ENCODE assay signal across 1 cellular context in genomic region chr1:207823880-207824566, GRCh38.
TF ChIP-seq lines count a peak whose summit lies in the region.

No MANE protein-coding gene starts in this region.

TF ChIP-seq in K562, 482 proteins besides CTCF, POLR2A, EP300 and RAD21 (continued from another document and continues in another):
- TF ChIP-seq ZBTB49 (CRISPR knock-in tag; IDR thresholded peaks at IDR 0.05; ENCODE audit: borderline replicate concordance) = no peak
- TF ChIP-seq, protein P1, sequence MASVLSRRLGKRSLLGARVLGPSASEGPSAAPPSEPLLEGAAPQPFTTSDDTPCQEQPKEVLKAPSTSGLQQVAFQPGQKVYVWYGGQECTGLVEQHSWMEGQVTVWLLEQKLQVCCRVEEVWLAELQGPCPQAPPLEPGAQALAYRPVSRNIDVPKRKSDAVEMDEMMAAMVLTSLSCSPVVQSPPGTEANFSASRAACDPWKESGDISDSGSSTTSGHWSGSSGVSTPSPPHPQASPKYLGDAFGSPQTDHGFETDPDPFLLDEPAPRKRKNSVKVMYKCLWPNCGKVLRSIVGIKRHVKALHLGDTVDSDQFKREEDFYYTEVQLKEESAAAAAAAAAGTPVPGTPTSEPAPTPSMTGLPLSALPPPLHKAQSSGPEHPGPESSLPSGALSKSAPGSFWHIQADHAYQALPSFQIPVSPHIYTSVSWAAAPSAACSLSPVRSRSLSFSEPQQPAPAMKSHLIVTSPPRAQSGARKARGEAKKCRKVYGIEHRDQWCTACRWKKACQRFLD (CRISPR knock-in tag; IDR thresholded peaks at IDR 0.05) = peak; percentile 32; the same call in 1 of the 2 replicates
- TF ChIP-seq PYGO2 (tag; IDR thresholded peaks at IDR 0.05) = peak; percentile 79
- peak in 1 of 3 experiments; percentile 59; a peak in 2 of 6 replicates for TF ChIP-seq ZBTB11 (CRISPR knock-in tag; IDR thresholded peaks at IDR 0.05)
- TF ChIP-seq HEY1 (CRISPR knock-in tag; IDR thresholded peaks at IDR 0.05; ENCODE audit: borderline replicate concordance) = 0 out of 2 replicates have a peak, but pooled peaks have one; percentile 70
- TF ChIP-seq, protein P2, sequence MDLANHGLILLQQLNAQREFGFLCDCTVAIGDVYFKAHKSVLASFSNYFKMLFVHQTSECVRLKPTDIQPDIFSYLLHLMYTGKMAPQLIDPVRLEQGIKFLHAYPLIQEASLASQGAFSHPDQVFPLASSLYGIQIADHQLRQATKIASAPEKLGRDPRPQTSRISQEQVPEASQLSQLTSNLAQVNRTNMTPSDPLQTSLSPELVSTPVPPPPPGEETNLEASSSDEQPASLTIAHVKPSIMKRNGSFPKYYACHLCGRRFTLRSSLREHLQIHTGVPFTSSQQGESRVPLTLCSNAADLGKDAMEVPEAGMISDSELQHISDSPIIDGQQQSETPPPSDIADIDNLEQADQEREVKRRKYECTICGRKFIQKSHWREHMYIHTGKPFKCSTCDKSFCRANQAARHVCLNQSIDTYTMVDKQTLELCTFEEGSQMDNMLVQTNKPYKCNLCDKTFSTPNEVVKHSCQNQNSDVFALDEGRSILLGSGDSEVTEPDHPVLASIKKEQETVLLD (IDR thresholded peaks at IDR 0.05) = peak; percentile 22; the same call in 1 of the 2 replicates
- TF ChIP-seq, protein P3, sequence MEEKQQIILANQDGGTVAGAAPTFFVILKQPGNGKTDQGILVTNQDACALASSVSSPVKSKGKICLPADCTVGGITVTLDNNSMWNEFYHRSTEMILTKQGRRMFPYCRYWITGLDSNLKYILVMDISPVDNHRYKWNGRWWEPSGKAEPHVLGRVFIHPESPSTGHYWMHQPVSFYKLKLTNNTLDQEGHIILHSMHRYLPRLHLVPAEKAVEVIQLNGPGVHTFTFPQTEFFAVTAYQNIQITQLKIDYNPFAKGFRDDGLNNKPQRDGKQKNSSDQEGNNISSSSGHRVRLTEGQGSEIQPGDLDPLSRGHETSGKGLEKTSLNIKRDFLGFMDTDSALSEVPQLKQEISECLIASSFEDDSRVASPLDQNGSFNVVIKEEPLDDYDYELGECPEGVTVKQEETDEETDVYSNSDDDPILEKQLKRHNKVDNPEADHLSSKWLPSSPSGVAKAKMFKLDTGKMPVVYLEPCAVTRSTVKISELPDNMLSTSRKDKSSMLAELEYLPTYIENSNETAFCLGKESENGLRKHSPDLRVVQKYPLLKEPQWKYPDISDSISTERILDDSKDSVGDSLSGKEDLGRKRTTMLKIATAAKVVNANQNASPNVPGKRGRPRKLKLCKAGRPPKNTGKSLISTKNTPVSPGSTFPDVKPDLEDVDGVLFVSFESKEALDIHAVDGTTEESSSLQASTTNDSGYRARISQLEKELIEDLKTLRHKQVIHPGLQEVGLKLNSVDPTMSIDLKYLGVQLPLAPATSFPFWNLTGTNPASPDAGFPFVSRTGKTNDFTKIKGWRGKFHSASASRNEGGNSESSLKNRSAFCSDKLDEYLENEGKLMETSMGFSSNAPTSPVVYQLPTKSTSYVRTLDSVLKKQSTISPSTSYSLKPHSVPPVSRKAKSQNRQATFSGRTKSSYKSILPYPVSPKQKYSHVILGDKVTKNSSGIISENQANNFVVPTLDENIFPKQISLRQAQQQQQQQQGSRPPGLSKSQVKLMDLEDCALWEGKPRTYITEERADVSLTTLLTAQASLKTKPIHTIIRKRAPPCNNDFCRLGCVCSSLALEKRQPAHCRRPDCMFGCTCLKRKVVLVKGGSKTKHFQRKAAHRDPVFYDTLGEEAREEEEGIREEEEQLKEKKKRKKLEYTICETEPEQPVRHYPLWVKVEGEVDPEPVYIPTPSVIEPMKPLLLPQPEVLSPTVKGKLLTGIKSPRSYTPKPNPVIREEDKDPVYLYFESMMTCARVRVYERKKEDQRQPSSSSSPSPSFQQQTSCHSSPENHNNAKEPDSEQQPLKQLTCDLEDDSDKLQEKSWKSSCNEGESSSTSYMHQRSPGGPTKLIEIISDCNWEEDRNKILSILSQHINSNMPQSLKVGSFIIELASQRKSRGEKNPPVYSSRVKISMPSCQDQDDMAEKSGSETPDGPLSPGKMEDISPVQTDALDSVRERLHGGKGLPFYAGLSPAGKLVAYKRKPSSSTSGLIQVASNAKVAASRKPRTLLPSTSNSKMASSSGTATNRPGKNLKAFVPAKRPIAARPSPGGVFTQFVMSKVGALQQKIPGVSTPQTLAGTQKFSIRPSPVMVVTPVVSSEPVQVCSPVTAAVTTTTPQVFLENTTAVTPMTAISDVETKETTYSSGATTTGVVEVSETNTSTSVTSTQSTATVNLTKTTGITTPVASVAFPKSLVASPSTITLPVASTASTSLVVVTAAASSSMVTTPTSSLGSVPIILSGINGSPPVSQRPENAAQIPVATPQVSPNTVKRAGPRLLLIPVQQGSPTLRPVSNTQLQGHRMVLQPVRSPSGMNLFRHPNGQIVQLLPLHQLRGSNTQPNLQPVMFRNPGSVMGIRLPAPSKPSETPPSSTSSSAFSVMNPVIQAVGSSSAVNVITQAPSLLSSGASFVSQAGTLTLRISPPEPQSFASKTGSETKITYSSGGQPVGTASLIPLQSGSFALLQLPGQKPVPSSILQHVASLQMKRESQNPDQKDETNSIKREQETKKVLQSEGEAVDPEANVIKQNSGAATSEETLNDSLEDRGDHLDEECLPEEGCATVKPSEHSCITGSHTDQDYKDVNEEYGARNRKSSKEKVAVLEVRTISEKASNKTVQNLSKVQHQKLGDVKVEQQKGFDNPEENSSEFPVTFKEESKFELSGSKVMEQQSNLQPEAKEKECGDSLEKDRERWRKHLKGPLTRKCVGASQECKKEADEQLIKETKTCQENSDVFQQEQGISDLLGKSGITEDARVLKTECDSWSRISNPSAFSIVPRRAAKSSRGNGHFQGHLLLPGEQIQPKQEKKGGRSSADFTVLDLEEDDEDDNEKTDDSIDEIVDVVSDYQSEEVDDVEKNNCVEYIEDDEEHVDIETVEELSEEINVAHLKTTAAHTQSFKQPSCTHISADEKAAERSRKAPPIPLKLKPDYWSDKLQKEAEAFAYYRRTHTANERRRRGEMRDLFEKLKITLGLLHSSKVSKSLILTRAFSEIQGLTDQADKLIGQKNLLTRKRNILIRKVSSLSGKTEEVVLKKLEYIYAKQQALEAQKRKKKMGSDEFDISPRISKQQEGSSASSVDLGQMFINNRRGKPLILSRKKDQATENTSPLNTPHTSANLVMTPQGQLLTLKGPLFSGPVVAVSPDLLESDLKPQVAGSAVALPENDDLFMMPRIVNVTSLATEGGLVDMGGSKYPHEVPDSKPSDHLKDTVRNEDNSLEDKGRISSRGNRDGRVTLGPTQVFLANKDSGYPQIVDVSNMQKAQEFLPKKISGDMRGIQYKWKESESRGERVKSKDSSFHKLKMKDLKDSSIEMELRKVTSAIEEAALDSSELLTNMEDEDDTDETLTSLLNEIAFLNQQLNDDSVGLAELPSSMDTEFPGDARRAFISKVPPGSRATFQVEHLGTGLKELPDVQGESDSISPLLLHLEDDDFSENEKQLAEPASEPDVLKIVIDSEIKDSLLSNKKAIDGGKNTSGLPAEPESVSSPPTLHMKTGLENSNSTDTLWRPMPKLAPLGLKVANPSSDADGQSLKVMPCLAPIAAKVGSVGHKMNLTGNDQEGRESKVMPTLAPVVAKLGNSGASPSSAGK (IDR thresholded peaks at IDR 0.05) = no peak
- no peak for TF ChIP-seq FOXJ3 (CRISPR knock-in tag; IDR thresholded peaks at IDR 0.05)
- TF ChIP-seq MAFG (tag; conservative IDR thresholded peaks at IDR 0.05) = peak; percentile 44; the same call in 1 of the 2 replicates
- TF ChIP-seq LCOR (CRISPR knock-in tag; IDR thresholded peaks at IDR 0.05) = no peak
- TF ChIP-seq ETV6 (IDR thresholded peaks at IDR 0.05; ENCODE audit: borderline replicate concordance in 1 of 2, low read depth in 2 of 2, low read length in 1 of 2) = no peak
- no peak for TF ChIP-seq ETV6 (CRISPR knock-in tag; IDR thresholded peaks at IDR 0.05; ENCODE audit: borderline replicate concordance)
- TF ChIP-seq POLR3G (IDR thresholded peaks at IDR 0.05; ENCODE audit: extremely low read depth, insufficient read length, insufficient replicate concordance) = no peak
- no peak for TF ChIP-seq POLR2H (tag; IDR thresholded peaks at IDR 0.05; ENCODE audit: low read depth)
- TF ChIP-seq, protein P4, sequence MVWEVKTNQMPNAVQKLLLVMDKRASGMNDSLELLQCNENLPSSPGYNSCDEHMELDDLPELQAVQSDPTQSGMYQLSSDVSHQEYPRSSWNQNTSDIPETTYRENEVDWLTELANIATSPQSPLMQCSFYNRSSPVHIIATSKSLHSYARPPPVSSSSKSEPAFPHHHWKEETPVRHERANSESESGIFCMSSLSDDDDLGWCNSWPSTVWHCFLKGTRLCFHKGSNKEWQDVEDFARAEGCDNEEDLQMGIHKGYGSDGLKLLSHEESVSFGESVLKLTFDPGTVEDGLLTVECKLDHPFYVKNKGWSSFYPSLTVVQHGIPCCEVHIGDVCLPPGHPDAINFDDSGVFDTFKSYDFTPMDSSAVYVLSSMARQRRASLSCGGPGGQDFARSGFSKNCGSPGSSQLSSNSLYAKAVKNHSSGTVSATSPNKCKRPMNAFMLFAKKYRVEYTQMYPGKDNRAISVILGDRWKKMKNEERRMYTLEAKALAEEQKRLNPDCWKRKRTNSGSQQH (CRISPR knock-in tag; IDR thresholded peaks at IDR 0.05) = peak; percentile 77; the same call in 1 of the 2 replicates
- peak; percentile 66 for TF ChIP-seq CREM (IDR thresholded peaks at IDR 0.05; ENCODE audit: low read depth)
- no peak for TF ChIP-seq FOXM1 (IDR thresholded peaks at IDR 0.05; ENCODE audit: low read depth)
- TF ChIP-seq FOXM1 (CRISPR knock-in tag; IDR thresholded peaks at IDR 0.05; ENCODE audit: low read depth) = no peak
- TF ChIP-seq, protein P5, sequence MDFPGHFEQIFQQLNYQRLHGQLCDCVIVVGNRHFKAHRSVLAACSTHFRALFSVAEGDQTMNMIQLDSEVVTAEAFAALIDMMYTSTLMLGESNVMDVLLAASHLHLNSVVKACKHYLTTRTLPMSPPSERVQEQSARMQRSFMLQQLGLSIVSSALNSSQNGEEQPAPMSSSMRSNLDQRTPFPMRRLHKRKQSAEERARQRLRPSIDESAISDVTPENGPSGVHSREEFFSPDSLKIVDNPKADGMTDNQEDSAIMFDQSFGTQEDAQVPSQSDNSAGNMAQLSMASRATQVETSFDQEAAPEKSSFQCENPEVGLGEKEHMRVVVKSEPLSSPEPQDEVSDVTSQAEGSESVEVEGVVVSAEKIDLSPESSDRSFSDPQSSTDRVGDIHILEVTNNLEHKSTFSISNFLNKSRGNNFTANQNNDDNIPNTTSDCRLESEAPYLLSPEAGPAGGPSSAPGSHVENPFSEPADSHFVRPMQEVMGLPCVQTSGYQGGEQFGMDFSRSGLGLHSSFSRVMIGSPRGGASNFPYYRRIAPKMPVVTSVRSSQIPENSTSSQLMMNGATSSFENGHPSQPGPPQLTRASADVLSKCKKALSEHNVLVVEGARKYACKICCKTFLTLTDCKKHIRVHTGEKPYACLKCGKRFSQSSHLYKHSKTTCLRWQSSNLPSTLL (IDR thresholded peaks at IDR 0.05) = no peak
- TF ChIP-seq FOXP1 (CRISPR knock-in tag; IDR thresholded peaks at IDR 0.05) = 0 out of 2 replicates have a peak, but pooled peaks have one; percentile 33
- no peak for TF ChIP-seq IFI16 (CRISPR knock-in tag; IDR thresholded peaks at IDR 0.05)
- no peak for TF ChIP-seq NUFIP1 (IDR thresholded peaks at IDR 0.05; ENCODE audit: partially characterized antibody)
- TF ChIP-seq CXXC5 (CRISPR knock-in tag; IDR thresholded peaks at IDR 0.05) = peak; percentile 71
- no peak for TF ChIP-seq ATF7 (IDR thresholded peaks at IDR 0.05)
- no peak for TF ChIP-seq SREBF2 (CRISPR knock-in tag; IDR thresholded peaks at IDR 0.05)
- TF ChIP-seq TEAD1 (CRISPR knock-in tag; IDR thresholded peaks at IDR 0.05) = 0 out of 4 replicates have a peak, but pooled peaks have one; percentile 23 to 24
- no peak for TF ChIP-seq MTF1 (CRISPR knock-in tag; IDR thresholded peaks at IDR 0.05; ENCODE audit: borderline replicate concordance)
- peak; percentile 46; the same call in 1 of the 2 replicates for TF ChIP-seq SMAD4 (CRISPR knock-in tag; conservative IDR thresholded peaks at IDR 0.05)
- TF ChIP-seq FOS (IDR thresholded peaks at IDR 0.05; ENCODE audit: extremely low read depth, insufficient read length) = no peak
- TF ChIP-seq ZBTB8A (IDR thresholded peaks at IDR 0.05; ENCODE audit: partially characterized antibody) = no peak
- TF ChIP-seq TAL1 (IDR thresholded peaks at IDR 0.05) = no peak
- TF ChIP-seq NR2C1 (IDR thresholded peaks at IDR 0.05) = no peak
- peak; percentile 32; the same call in 1 of the 2 replicates for TF ChIP-seq NR2C1 (tag; IDR thresholded peaks at IDR 0.05)
- TF ChIP-seq EWSR1 (IDR thresholded peaks at IDR 0.05; ENCODE audit: borderline replicate concordance, low read depth, partially characterized antibody) = no peak
- TF ChIP-seq EP400 (IDR thresholded peaks at IDR 0.05) = no peak
- TF ChIP-seq ESRRA (IDR thresholded peaks at IDR 0.05; ENCODE audit: borderline replicate concordance, low read depth) = no peak
